10 cellular contexts compared by ENCODE assay signal in genomic region chr2:238107525-238108422, GRCh38. TPM values are rescaled to one million over a fixed set of nuclear protein-coding genes. Genes with fewer than 3 reads are reported as not detected.
DNase-seq lines count a peak whose midpoint lies in the region; ATAC-seq and TF ChIP-seq lines count a peak whose summit lies in the region.
"Had no signal": no experiment of that assay in that cellular context is flagged by ENCODE, and none has a peak within 500 bp of the region (broad histone marks: within the 10 kb centered on the region; RNA-seq: fewer than 3 reads in every experiment).

No MANE protein-coding gene starts in this region.

- no peak for TF ChIP-seq CTCF in glutamatergic neuron (IDR thresholded peaks at IDR 0.05; ENCODE audit: partially characterized antibody, unreplicated experiment)

- H3K27ac Mint-ChIP-seq in glutamatergic neuron (ENCODE audit: unreplicated experiment), result peak overlapping the region; percentile 97
- H3K27ac Mint-ChIP-seq in activated naive CD4-positive, alpha-beta T cell treated with anti-CD3 and anti-CD28 coated beads for 36 hours, result no peak overlapping the region
- H3K27ac Mint-ChIP-seq: activated naive CD8-positive, alpha-beta T cell had no signal

- peaks cover 2% of the 10 kb centered on the region for H3K36me3 Mint-ChIP-seq in glutamatergic neuron (ENCODE audit: unreplicated experiment)
- H3K36me3 Mint-ChIP-seq in activated naive CD4-positive, alpha-beta T cell treated with anti-CD3 and anti-CD28 coated beads for 36 hours (ENCODE audit: low read depth), result no peaks in the 10 kb centered on the region
- H3K36me3 Mint-ChIP-seq: activated naive CD8-positive, alpha-beta T cell had no signal

- DNase-seq in D341Med (ENCODE audit: low spot score), result peak; percentile 18
- peak; percentile 23 for DNase-seq in glutamatergic neuron
- no peak for DNase-seq in DMS79 treated with DMSO at 0.1 percent for 48 hours (lab: John Stamatoyannopoulos, UW)
- no peak for DNase-seq in Kasumi-1 (lab: John Stamatoyannopoulos, UW)
- no peak for DNase-seq in activated naive CD4-positive, alpha-beta T cell treated with anti-CD3 and anti-CD28 coated beads for 36 hours

- ATAC-seq in GM19438 (IDR thresholded peaks at IDR 0.05; ENCODE audit: low read depth, unreplicated experiment) (peak; percentile 64), HG03571 (IDR thresholded peaks at IDR 0.05; ENCODE audit: unreplicated experiment) (peak; percentile 77), HG03196 (IDR thresholded peaks at IDR 0.05; ENCODE audit: unreplicated experiment) (no peak)

- intact Hi-C loops in activated naive CD4-positive, alpha-beta T cell treated with anti-CD3 and anti-CD28 coated beads for 36 hours (cut with micrococcal nuclease), result loop anchor here (1.0 to 2.0 kb wide), 2 partner anchors 139 to 249 kb away; partner anchors contain the start of gene RAMP1

- CTCF ChIA-PET in activated naive CD4-positive, alpha-beta T cell treated with anti-CD3 and anti-CD28 coated beads for 36 hours (lab: Charles Lee), result interaction anchor here (1.2 to 1.5 kb wide), 2 partner anchors 33 to 139 kb away, joined by 4 to 6 read pairs; no protein-coding TSS in a partner anchor

- H3K9me3 Mint-ChIP-seq in glutamatergic neuron (ENCODE audit: unreplicated experiment), result peaks cover 17% of the 10 kb centered on the region
- peaks cover under 1% of the 10 kb centered on the region for H3K9me3 Mint-ChIP-seq in activated naive CD4-positive, alpha-beta T cell treated with anti-CD3 and anti-CD28 coated beads for 36 hours

- peaks cover 13% of the 10 kb centered on the region for H3K4me1 Mint-ChIP-seq in glutamatergic neuron (ENCODE audit: low read depth, unreplicated experiment)
- H3K4me1 Mint-ChIP-seq in activated naive CD4-positive, alpha-beta T cell treated with anti-CD3 and anti-CD28 coated beads for 36 hours (ENCODE audit: low read depth), result peaks cover 10% of the 10 kb centered on the region

- H3K27me3 Mint-ChIP-seq in glutamatergic neuron (ENCODE audit: unreplicated experiment), result peaks cover 13% of the 10 kb centered on the region
- H3K27me3 Mint-ChIP-seq in activated naive CD4-positive, alpha-beta T cell treated with anti-CD3 and anti-CD28 coated beads for 36 hours (ENCODE audit: low read depth), result no peaks in the 10 kb centered on the region
- H3K27me3 Mint-ChIP-seq: activated naive CD8-positive, alpha-beta T cell had no signal

- H3K4me3 Mint-ChIP-seq in glutamatergic neuron (ENCODE audit: unreplicated experiment), result peak overlapping the region; percentile 65
- no peak overlapping the region for H3K4me3 Mint-ChIP-seq in activated naive CD4-positive, alpha-beta T cell treated with anti-CD3 and anti-CD28 coated beads for 36 hours
- H3K4me3 Mint-ChIP-seq: activated naive CD8-positive, alpha-beta T cell had no signal

RNA-seq across cellular contexts. Expression of gene ESPNL, which starts 7.6 kb away (rescaled TPM):
- 0.81 TPM for total RNA-seq in glutamatergic neuron (ENCODE audit: unreplicated experiment)
- under 1 TPM; 0.05 to 0.15 TPM for total RNA-seq in activated naive CD4-positive, alpha-beta T cell treated with anti-CD3 and anti-CD28 coated beads for 36 hours
- total RNA-seq: lung microvascular endothelial cell had no signal

RNA-seq across cellular contexts. Expression of gene KLHL30, which starts 30.7 kb away (rescaled TPM):
- 3.5 TPM for total RNA-seq in glutamatergic neuron (ENCODE audit: unreplicated experiment)
- not detected for total RNA-seq in activated naive CD4-positive, alpha-beta T cell treated with anti-CD3 and anti-CD28 coated beads for 36 hours
- total RNA-seq: lung microvascular endothelial cell had no signal

RNA-seq across cellular contexts. Expression of gene SCLY, which starts 47.0 kb away (rescaled TPM):
- 44.0 TPM for total RNA-seq in glutamatergic neuron (ENCODE audit: unreplicated experiment)
- 10 to 100 TPM; 46.4 to 46.7 TPM for total RNA-seq in activated naive CD4-positive, alpha-beta T cell treated with anti-CD3 and anti-CD28 coated beads for 36 hours

RNA-seq across cellular contexts. Expression of gene ERFE, which starts 51.0 kb away (rescaled TPM):
- 12.2 TPM for total RNA-seq in glutamatergic neuron (ENCODE audit: unreplicated experiment)
- total RNA-seq in activated naive CD4-positive, alpha-beta T cell treated with anti-CD3 and anti-CD28 coated beads for 36 hours, result under 1 TPM in 1 of 2 experiments, not detected in 1; 0.40 TPM
- total RNA-seq: lung microvascular endothelial cell had no signal

Comparison
In these comparisons a context has a peak if more than half of its experiments do, and no peak if none do; other contexts are left out.
1. DNase-seq: peak in D341Med (single experiment) and glutamatergic neuron (single experiment); none in DMS79 treated with DMSO at 0.1 percent for 48 hours (single experiment), Kasumi-1 (0 of 2) and activated naive CD4-positive, alpha-beta T cell treated with anti-CD3 and anti-CD28 coated beads for 36 hours (single experiment).